Comparison of ENCODE assay signal across 11 cellular contexts in genomic region chr3:194484614-194485013, GRCh38. TPM values are rescaled to one million over a fixed set of nuclear protein-coding genes. Genes with fewer than 3 reads are reported as not detected.
DNase-seq lines count a peak whose midpoint lies in the region; ATAC-seq and TF ChIP-seq lines count a peak whose summit lies in the region.
"Had no signal": no experiment of that assay in that cellular context is flagged by ENCODE, and none has a peak within 500 bp of the region (broad histone marks: within the 10 kb centered on the region; RNA-seq: fewer than 3 reads in every experiment).

No MANE protein-coding gene starts in this region.

- no peak for TF ChIP-seq CTCF in fibroblast of lung (conservative IDR thresholded peaks at IDR 0.05 in 1 of 2, IDR thresholded peaks at IDR 0.05 in 1 of 2; ENCODE audit: low read depth in 1 of 2, low read length in 2 of 2)
- no peak for TF ChIP-seq CTCF in stomach (IDR thresholded peaks at IDR 0.05)
- TF ChIP-seq CTCF in left lung (IDR thresholded peaks at IDR 0.05) = no peak

- intact Hi-C loops in activated naive CD4-positive, alpha-beta T cell treated with anti-CD3 and anti-CD28 coated beads for 36 hours (cut with micrococcal nuclease) = loop anchor here (1.0 to 5.0 kb wide), 3 partner anchors 12 to 1058 kb away; partner anchors contain the start of gene PPP1R2
- intact Hi-C loops in stomach (cut with DNase I; ENCODE audit: low total_unique reads) (no loop called here), head of caudate nucleus (cut with DNase I) (loop anchor here (5.0 kb wide), 1 partner anchor 98 kb away; no protein-coding TSS in a partner anchor), left lung (cut with DNase I) (no loop called here)

- H2AFZ ChIP-seq in fibroblast of lung (ENCODE audit: low read length) = no peak overlapping the region

- H4K20me1 ChIP-seq in fibroblast of lung (ENCODE audit: control insufficient read depth, extremely low read depth, insufficient read depth, low read length) = no peaks in the 10 kb centered on the region

- H3K36me3 ChIP-seq in fibroblast of lung (ENCODE audit: control insufficient read depth, insufficient read depth, low read length) (no peaks in the 10 kb centered on the region), stomach (peaks cover 0 to 3% (median 0%) of the 10 kb centered on the region in 4 donors), left lung (peaks cover 0 to 6% of the 10 kb centered on the region in 2 donors)

- H3K9me3 Mint-ChIP-seq in activated naive CD4-positive, alpha-beta T cell treated with anti-CD3 and anti-CD28 coated beads for 36 hours = no peaks in the 10 kb centered on the region
- H3K9me3 Mint-ChIP-seq in T-cell = no peaks in the 10 kb centered on the region

- H3K27me3 ChIP-seq in fibroblast of lung (ENCODE audit: control insufficient read depth, insufficient read depth, low read length) (no peaks in the 10 kb centered on the region), stomach (no peaks in the 10 kb centered on the region), left lung (no peaks in the 10 kb centered on the region)

- DNase-seq in activated naive CD4-positive, alpha-beta T cell treated with anti-CD3 and anti-CD28 coated beads for 36 hours = no peak
- no peak for DNase-seq in activated naive CD4-positive, alpha-beta T cell treated with anti-CD3 and anti-CD28 coated beads, Interleukin-2, amount 50 U/mL, for 16 hours
- DNase-seq in T-cell (no peak), fibroblast of lung (ENCODE audit: low read depth in 2 of 2) (no peak), stomach (no peak), head of caudate nucleus (no peak), left lung (no peak)
- DNase-seq: NCI-H446, posterior cingulate gyrus had no signal

- H3K36me3 Mint-ChIP-seq in activated naive CD4-positive, alpha-beta T cell treated with anti-CD3 and anti-CD28 coated beads for 36 hours (ENCODE audit: low read depth) = peaks cover 29% of the 10 kb centered on the region
- H3K36me3 Mint-ChIP-seq in T-cell = peaks cover 9% of the 10 kb centered on the region

- TF ChIP-seq EP300 in stomach (IDR thresholded peaks at IDR 0.05) = no peak

- peaks cover 70% of the 10 kb centered on the region for H3K4me1 Mint-ChIP-seq in activated naive CD4-positive, alpha-beta T cell treated with anti-CD3 and anti-CD28 coated beads for 36 hours (ENCODE audit: low read depth)
- H3K4me1 Mint-ChIP-seq in T-cell = peaks cover 62 to 66% (median 66%) of the 10 kb centered on the region in 3 donors

- H3K27ac Mint-ChIP-seq in activated naive CD4-positive, alpha-beta T cell treated with anti-CD3 and anti-CD28 coated beads for 36 hours = peak overlapping the region; percentile 22
- H3K27ac Mint-ChIP-seq in T-cell = peak overlapping the region in 1 of 2 donors; percentile 90

- peak overlapping the region; percentile 59 to 98 (median 94) for H3K4me3 ChIP-seq in fibroblast of lung (replicated peaks in 1 of 4; ENCODE audit: control extremely low read depth in 1 of 4, insufficient read depth in 1 of 4, low read depth in 3 of 4, low read length in 4 of 4)
- peak overlapping the region in 2 of 4 donors; percentile 64 to 67 for H3K4me3 ChIP-seq in stomach
- H3K4me3 ChIP-seq in left lung = peak overlapping the region in 1 of 2 donors; percentile 66

- TF ChIP-seq POLR2A in stomach (IDR thresholded peaks at IDR 0.05) = no peak

- H3K27ac ChIP-seq in fibroblast of lung (ENCODE audit: insufficient read depth, low read length) (peak overlapping the region; percentile 98), stomach (peak overlapping the region in 3 of 5 donors; percentile 93 to 97 (median 94)), left lung (peak overlapping the region in 1 of 2 donors; percentile 83)

- no peaks in the 10 kb centered on the region for H3K27me3 Mint-ChIP-seq in activated naive CD4-positive, alpha-beta T cell treated with anti-CD3 and anti-CD28 coated beads for 36 hours (ENCODE audit: low read depth)
- no peaks in the 10 kb centered on the region for H3K27me3 Mint-ChIP-seq in T-cell

- ATAC-seq in T-cell (replicated peaks in 1 of 4) (no peak), GM21360 (IDR thresholded peaks at IDR 0.05; ENCODE audit: unreplicated experiment) (no peak), left lung (no peak)

- H3K9ac ChIP-seq in fibroblast of lung (ENCODE audit: insufficient read depth, low read length) = no peak overlapping the region

- 88 to 91% (median 90%) methylated on average over 12 of the region's 12 CpGs for WGBS in stomach, 5 donors

- peak overlapping the region; percentile 91 for H3K4me3 Mint-ChIP-seq in activated naive CD4-positive, alpha-beta T cell treated with anti-CD3 and anti-CD28 coated beads for 36 hours
- peak overlapping the region; percentile 76 to 92 (median 89) for H3K4me3 Mint-ChIP-seq in T-cell

- H3K4me1 ChIP-seq in fibroblast of lung (ENCODE audit: control insufficient read depth, extremely low read depth, insufficient read depth, low read length) (peaks cover 28% of the 10 kb centered on the region), stomach (peaks cover 36 to 83% (median 53%) of the 10 kb centered on the region in 4 donors), left lung (peaks cover 15 to 86% of the 10 kb centered on the region in 2 donors)

- H3K9me3 ChIP-seq in fibroblast of lung (ENCODE audit: control insufficient read depth, insufficient read depth, low read depth, low read length) = no peaks in the 10 kb centered on the region
- no peaks in the 10 kb centered on the region for H3K9me3 ChIP-seq in stomach
- no peaks in the 10 kb centered on the region for H3K9me3 ChIP-seq in left lung
- H3K9me3 ChIP-seq: HAP-1 had no signal

- peak overlapping the region; percentile 97 for H3K4me2 ChIP-seq in fibroblast of lung (ENCODE audit: extremely low read depth, insufficient read depth, low read length)

- POLR2A ChIA-PET in T-cell (lab: Charles Lee) = interaction anchor here in 1 of 2 donors (0.7 kb wide), 1 partner anchor 16 kb away, joined by 3 read pairs; no protein-coding TSS in a partner anchor

- peaks cover 65% of the 10 kb centered on the region for H3K79me2 ChIP-seq in fibroblast of lung (ENCODE audit: control insufficient read depth, insufficient read depth, low read length)

- CTCF ChIA-PET in activated naive CD4-positive, alpha-beta T cell treated with anti-CD3 and anti-CD28 coated beads for 36 hours (lab: Charles Lee) = interaction anchor here (0.7 to 1.7 kb wide), 6 partner anchors 11 to 149 kb away, joined by 3 to 7 read pairs (median 4); partner anchors contain the start of gene TMEM44
- CTCF ChIA-PET in T-cell (lab: Charles Lee) = interaction anchor here (0.6 to 3.6 kb wide), 5 partner anchors 11 to 152 kb away, joined by 3 to 33 read pairs (median 4); no protein-coding TSS in a partner anchor

RNA-seq across cellular contexts. Expression of gene ATP13A3, which starts 2.2 kb away (rescaled TPM):
- total RNA-seq in activated naive CD4-positive, alpha-beta T cell treated with anti-CD3 and anti-CD28 coated beads for 36 hours = 10 to 100 TPM; 88.4 to 92.3 TPM
- total RNA-seq in T-cell (10 to 100 TPM; 48.1 to 71.7 (median 52.0) TPM), fibroblast of lung (193 and 222 TPM in 2 replicates), stomach (100 to 1,000 TPM in 1 of 5 donors, 10 to 100 TPM in 4; 15.4 to 332 (median 33.0) TPM), left lung (100 to 1,000 TPM; 121 to 123 TPM)
- polyA plus RNA-seq in fibroblast of lung (169 and 285 TPM in 2 replicates), stomach (10 to 100 TPM; 11.2 to 11.9 (median 11.6) TPM)
- polyA plus RNA-seq in fibroblast of lung (2012) = 72.4 and 106 TPM in 2 replicates
- polyA minus RNA-seq in fibroblast of lung (ENCODE audit: low replicate concordance) = 52.7 and 101 TPM in 2 replicates

Comparison
In these comparisons a context has a peak if more than half of its experiments do, and no peak if none do; other contexts are left out.
1. intact Hi-C loops: an anchor here in activated naive CD4-positive, alpha-beta T cell treated with anti-CD3 and anti-CD28 coated beads for 36 hours (1.0 to 5.0 kb wide) and head of caudate nucleus (5.0 kb wide); none called in stomach and left lung.